1 cellular context compared by ENCODE assay signal in genomic region chr22:32343929-32344328, GRCh38.
TF ChIP-seq lines count a peak whose summit lies in the region.

No MANE protein-coding gene starts in this region.

TF ChIP-seq in GM12878, 131 proteins besides CTCF, POLR2A, EP300 and RAD21:
- TF ChIP-seq CUX1 (IDR thresholded peaks at IDR 0.05; ENCODE audit: insufficient replicate concordance, low read depth, low read length) (no peak), IKZF1 (conservative IDR thresholded peaks at IDR 0.05) (0 out of 2 replicates have a peak, but pooled peaks have one; percentile 20), NR2C1 (IDR thresholded peaks at IDR 0.05) (peak; percentile 21; the same call in 1 of the 2 replicates)
